In genomic region chr1:2258122-2258812, GRCh38 we compare ENCODE assay signal across 10 cellular contexts. TPM values are rescaled to one million over a fixed set of nuclear protein-coding genes. Genes with fewer than 3 reads are reported as not detected.
DNase-seq lines count a peak whose midpoint lies in the region; ATAC-seq, FAIRE-seq and TF ChIP-seq lines count a peak whose summit lies in the region.
"Had no signal": no experiment of that assay in that cellular context is flagged by ENCODE, and none has a peak within 500 bp of the region (broad histone marks: within the 10 kb centered on the region; RNA-seq: fewer than 3 reads in every experiment).

No MANE protein-coding gene starts in this region.

- TF ChIP-seq CTCF in right atrium auricular region (IDR thresholded peaks at IDR 0.05) (no peak), kidney (IDR thresholded peaks at IDR 0.05; ENCODE audit: borderline replicate concordance, extremely low read depth, insufficient read depth) (no peak), tibial artery (IDR thresholded peaks at IDR 0.05) (no peak)

- DNase-seq in Right ventricle myocardium superior (peak; percentile 33), right atrium auricular region (ENCODE audit: low spot score) (no peak), kidney (peak; percentile 46), tibial artery (no peak), C1 segment of cervical spinal cord (lab: John Stamatoyannopoulos, UW) (no peak)
- DNase-seq in activated naive CD8-positive, alpha-beta T cell treated with anti-CD3 and anti-CD28 coated beads, Interleukin-2, amount 50 U/mL, for 24 hours, result no peak
- no peak for DNase-seq in stimulated activated CD4-positive, alpha-beta T cell treated with anti-CD3 and anti-CD28 coated beads, Interleukin-4, amount 100 ng/mL, for 24 hours
- DNase-seq: NCI-H524 treated with DMSO at 0.1 percent for 48 hours, uterus had no signal

- peak overlapping the region; percentile 32 for H3K4me3 Mint-ChIP-seq in activated naive CD8-positive, alpha-beta T cell treated with anti-CD3 and anti-CD28 coated beads, Interleukin-2, amount 50 U/mL, for 24 hours

- H3K4me1 ChIP-seq in right atrium auricular region (peaks cover 0 to 86% of the 10 kb centered on the region in 2 donors), kidney (ENCODE audit: control insufficient read depth in 1 of 2, insufficient read depth in 1 of 2, low read depth in 1 of 2, low read length in 2 of 2) (peaks cover 11 to 14% of the 10 kb centered on the region in 2 donors), tibial artery (peaks cover 0 to 98% (median 61%) of the 10 kb centered on the region in 4 donors)

- H3K27ac Mint-ChIP-seq in activated naive CD8-positive, alpha-beta T cell treated with anti-CD3 and anti-CD28 coated beads, Interleukin-2, amount 50 U/mL, for 24 hours, result peak overlapping the region; percentile 67

- H3K36me3 Mint-ChIP-seq in activated naive CD8-positive, alpha-beta T cell treated with anti-CD3 and anti-CD28 coated beads, Interleukin-2, amount 50 U/mL, for 24 hours (ENCODE audit: low read depth), result peaks cover 4% of the 10 kb centered on the region

- no peaks in the 10 kb centered on the region for H3K36me3 ChIP-seq in right atrium auricular region
- H3K36me3 ChIP-seq in kidney (ENCODE audit: control insufficient read depth in 1 of 2, insufficient read depth in 2 of 2, low read length in 2 of 2), result no peaks in the 10 kb centered on the region
- H3K36me3 ChIP-seq in tibial artery, result peaks cover 0 to 11% (median 7%) of the 10 kb centered on the region in 3 donors
- H3K36me3 ChIP-seq: uterus had no signal

- H3K4me3 ChIP-seq in right atrium auricular region, result no peak overlapping the region
- no peak overlapping the region for H3K4me3 ChIP-seq in kidney (ENCODE audit: low read length in 2 of 2)
- no peak overlapping the region for H3K4me3 ChIP-seq in tibial artery
- H3K4me3 ChIP-seq: uterus had no signal

- FAIRE-seq in kidney (lab: Jason Lieb, UNC), result no peak

- no peak overlapping the region for H3K9ac ChIP-seq in kidney (ENCODE audit: low read length in 2 of 2)

- no peak for ATAC-seq in Right ventricle myocardium superior (ENCODE audit: poor library complexity)
- no peak for ATAC-seq in activated naive CD8-positive, alpha-beta T cell treated with anti-CD3 and anti-CD28 coated beads, Interleukin-2, amount 50 U/mL, for 24 hours
- ATAC-seq in GM21619 (IDR thresholded peaks at IDR 0.05; ENCODE audit: unreplicated experiment), result no peak

- intact Hi-C loops in Right ventricle myocardium superior (cut with DNase I), result no loop called here
- intact Hi-C loops in kidney (cut with DNase I), result no loop called here
- intact Hi-C loops in tibial artery (cut with DNase I; ENCODE audit: low total_unique reads), result no loop called here

- H3K27ac ChIP-seq in right atrium auricular region, result no peak overlapping the region
- no peak overlapping the region for H3K27ac ChIP-seq in kidney (ENCODE audit: low read depth in 2 of 2, low read length in 2 of 2)
- H3K27ac ChIP-seq in tibial artery, result peak overlapping the region; percentile 27 to 47
- H3K27ac ChIP-seq: uterus had no signal

- peaks cover 0 to 7% of the 10 kb centered on the region in 2 donors for H3K9me3 ChIP-seq in right atrium auricular region
- H3K9me3 ChIP-seq in kidney (ENCODE audit: control insufficient read depth in 1 of 2, low read length in 2 of 2), result peaks cover 0 to 9% of the 10 kb centered on the region in 2 donors
- peaks cover 0 to 4% (median 0%) of the 10 kb centered on the region in 3 donors for H3K9me3 ChIP-seq in tibial artery
- H3K9me3 ChIP-seq: uterus had no signal

- peaks cover 49% of the 10 kb centered on the region for H3K4me1 Mint-ChIP-seq in activated naive CD8-positive, alpha-beta T cell treated with anti-CD3 and anti-CD28 coated beads, Interleukin-2, amount 50 U/mL, for 24 hours

- H3K9me3 Mint-ChIP-seq in activated naive CD8-positive, alpha-beta T cell treated with anti-CD3 and anti-CD28 coated beads, Interleukin-2, amount 50 U/mL, for 24 hours, result no peaks in the 10 kb centered on the region

- H3K27me3 Mint-ChIP-seq in activated naive CD8-positive, alpha-beta T cell treated with anti-CD3 and anti-CD28 coated beads, Interleukin-2, amount 50 U/mL, for 24 hours, result no peaks in the 10 kb centered on the region

- H3K27me3 ChIP-seq in right atrium auricular region, result no peaks in the 10 kb centered on the region
- H3K27me3 ChIP-seq in tibial artery, result no peaks in the 10 kb centered on the region
- H3K27me3 ChIP-seq: uterus had no signal

RNA-seq across cellular contexts. Expression of gene SKI, which starts 30.1 kb away (rescaled TPM):
- 35.1 TPM for total RNA-seq in Right ventricle myocardium superior
- total RNA-seq in right atrium auricular region, result 10 to 100 TPM; 36.7 to 57.2 TPM
- 78.6 TPM for total RNA-seq in kidney
- 9.2 TPM for polyA plus RNA-seq in kidney (ENCODE audit: insufficient read depth, low read depth, low replicate concordance)

Comparison
In these comparisons a context has a peak if more than half of its experiments do, and no peak if none do; other contexts are left out.
1. DNase-seq: peak in Right ventricle myocardium superior (single experiment) and kidney (single experiment); none in right atrium auricular region (single experiment), activated naive CD8-positive, alpha-beta T cell treated with anti-CD3 and anti-CD28 coated beads, Interleukin-2, amount 50 U/mL, for 24 hours (single experiment), tibial artery (0 of 2), stimulated activated CD4-positive, alpha-beta T cell treated with anti-CD3 and anti-CD28 coated beads, Interleukin-4, amount 100 ng/mL, for 24 hours (single experiment) and C1 segment of cervical spinal cord (0 of 14).
2. H3K27ac ChIP-seq: peak in tibial artery (2 of 2); none in right atrium auricular region (0 of 2) and kidney (0 of 2).